In the genomic region with DNA sequence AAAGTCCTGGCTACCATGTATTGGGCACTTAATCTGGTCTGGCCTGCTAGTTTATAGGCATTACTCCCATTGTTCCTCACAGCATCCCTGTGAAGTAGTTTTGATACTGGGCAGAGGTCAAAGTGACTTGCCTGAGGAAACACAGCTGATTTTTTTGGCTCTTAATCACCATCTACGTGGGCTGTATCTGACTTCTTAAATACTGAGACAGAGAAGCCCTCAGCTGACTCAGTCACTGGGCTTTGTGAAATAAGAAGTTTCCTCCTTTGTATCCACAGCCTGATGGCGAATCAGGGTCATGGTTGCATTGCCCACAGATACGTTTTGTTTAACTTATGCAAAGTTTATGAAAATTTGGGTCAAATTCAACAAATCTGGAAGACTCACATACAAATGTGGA, we compare ENCODE assay signal across 20 cellular contexts. TPM values are rescaled to one million over a fixed set of nuclear protein-coding genes. Genes with fewer than 3 reads are reported as not detected.
DNase-seq lines count a peak whose midpoint lies in the region; ATAC-seq, FAIRE-seq and TF ChIP-seq lines count a peak whose summit lies in the region.
"Had no signal": no experiment of that assay in that cellular context is flagged by ENCODE, and none has a peak within 500 bp of the region (broad histone marks: within the 10 kb centered on the region; RNA-seq: fewer than 3 reads in every experiment).

No MANE protein-coding gene starts in this region.

- no peaks in the 10 kb centered on the region for H4K20me1 ChIP-seq in GM23248 (ENCODE audit: insufficient read depth)

- POLR2A ChIA-PET in AG04449 (lab: Yijun Ruan, JAX), result interaction anchor here (0.6 kb wide), 1 partner anchor 8 kb away, joined by 4 read pairs; no protein-coding TSS in a partner anchor

- no peaks in the 10 kb centered on the region for H3K27me3 ChIP-seq in GM23248 (replicated peaks; ENCODE audit: insufficient read depth)
- no peaks in the 10 kb centered on the region for H3K27me3 ChIP-seq in bronchial epithelial cell (ENCODE audit: control insufficient read depth, insufficient read depth, low read length)
- H3K27me3 ChIP-seq: left lung had no signal

- WGBS in GM23248 (ENCODE audit: low coverage in 1 of 2, low lambda C conversion rate in 2 of 2, missing lambda C conversion rate in 2 of 2), 2 experiments, result 16 to 19% methylated on average over 3 of the region's 3 CpGs

- no peaks in the 10 kb centered on the region for H3K79me2 ChIP-seq in GM23248 (ENCODE audit: insufficient read depth)

- peaks cover 7% of the 10 kb centered on the region; the same call in 1 of the 2 replicates for H3K36me3 ChIP-seq in GM23248 (ENCODE audit: low read depth)
- H3K36me3 ChIP-seq in bronchial epithelial cell (ENCODE audit: control insufficient read depth, insufficient read depth, low read length), result peaks cover 26% of the 10 kb centered on the region

- in situ Hi-C loops in GM23248 (cut with MboI), result loop anchor here (25.0 kb wide), 1 partner anchor 416 kb away; the partner anchor contains the start of gene KIFBP

- ATAC-seq in left ventricle myocardium superior, result peak; percentile 7
- ATAC-seq in GM19455 (IDR thresholded peaks at IDR 0.05; ENCODE audit: unreplicated experiment), result no peak
- no peak for ATAC-seq in GM21381 (IDR thresholded peaks at IDR 0.05; ENCODE audit: unreplicated experiment)
- ATAC-seq: left lung; naive thymus-derived CD4-positive, alpha-beta T cell had no signal

- intact Hi-C loops in left ventricle myocardium superior (cut with micrococcal nuclease), result no loop called here

- H2AFZ ChIP-seq in GM23248, result no peak overlapping the region

- CTCF ChIA-PET in AG04449 (lab: Yijun Ruan, JAX), result interaction anchor here (0.6 to 6.6 kb wide), 11 partner anchors 10 to 239 kb away, joined by 3 to 81 read pairs (median 5); partner anchors contain the start of gene HKDC1

- DNase-seq in AG04449 (ENCODE audit: low read depth, low spot score), result peak; percentile 31
- DNase-seq in GM23248, result peak; percentile 91
- peak; percentile 67 for DNase-seq in bronchial epithelial cell (ENCODE audit: low read depth)
- DNase-seq in left ventricle myocardium superior, result no peak
- DNase-seq in activated gamma-delta T cell (lab: John Stamatoyannopoulos, UW), result no peak
- no peak for DNase-seq in DMS153 treated with DMSO at 0.1 percent for 48 hours (lab: John Stamatoyannopoulos, UW; ENCODE audit: unreplicated experiment)
- DNase-seq: activated naive CD4-positive, alpha-beta T cell treated with anti-CD3 and anti-CD28 coated beads, Interleukin-2, amount 50 U/mL, for 16 hours; DMS 273 treated with DMSO at 0.1 percent for 48 hours; hypothalamus; left lung; naive thymus-derived CD4-positive, alpha-beta T cell; NCI-H2107; NCI-H774; stimulated activated CD4-positive, alpha-beta T cell treated with anti-CD3 and anti-CD28 coated beads, Interleukin-4, amount 100 ng/mL, for 1 hour; trophoblast cell; WERI-Rb-1 had no signal

- H3K9ac ChIP-seq in GM23248, result no peak overlapping the region

- H3K4me2 ChIP-seq in GM23248 (ENCODE audit: unreplicated experiment), result peak overlapping the region; percentile 40

- peak overlapping the region; percentile 59 for H3K27ac ChIP-seq in GM23248
- H3K27ac ChIP-seq: left lung, WERI-Rb-1 had no signal

- peaks cover 24% of the 10 kb centered on the region for H3K4me1 ChIP-seq in GM23248 (ENCODE audit: insufficient read depth)

- TF ChIP-seq CTCF in AG04449 (IDR thresholded peaks at IDR 0.05; ENCODE audit: insufficient read depth, low read length, missing control alignments) (no peak), bronchial epithelial cell (IDR thresholded peaks at IDR 0.05; ENCODE audit: insufficient read depth, low read length, severe bottlenecking) (no peak)

- FAIRE-seq in bronchial epithelial cell (lab: Jason Lieb, UNC), result no peak
- FAIRE-seq: RCC 7860 had no signal

- H3K4me3 ChIP-seq in AG04449 (ENCODE audit: low read depth, low read length) (no peak overlapping the region), GM23248 (no peak overlapping the region), bronchial epithelial cell (ENCODE audit: low read depth, low read length) (no peak overlapping the region)
- H3K4me3 ChIP-seq: left lung had no signal

- no peaks in the 10 kb centered on the region for H3K9me3 ChIP-seq in GM23248 (ENCODE audit: low read depth)
- H3K9me3 ChIP-seq: left lung had no signal

- peaks cover 26% of the 10 kb centered on the region for H3F3A ChIP-seq in GM23248 (ENCODE audit: insufficient read depth)

- H3K9me2 ChIP-seq in GM23248 (ENCODE audit: insufficient read depth), result no peaks in the 10 kb centered on the region

RNA-seq across cellular contexts. Expression of gene TACR2, which starts 13.2 kb away (rescaled TPM):
- 0.54 TPM in 1 of 2 replicates, not detected in the other for total RNA-seq in GM23248 (2014; rRNA removed; shearing (Covaris generic))
- 0.24 and 0.25 TPM in 2 replicates for polyA plus RNA-seq in GM23248 (2016; fragmentation: Nextera tagmentation; extraction: Ambion mirVana)
- under 0.01 TPM in 1 of 2 replicates, not detected in the other for total RNA-seq in bronchial epithelial cell
- total RNA-seq in left ventricle myocardium superior, result not detected
- total RNA-seq: B cell had no signal

RNA-seq across cellular contexts. Expression of gene TSPAN15, which starts 47.7 kb away (rescaled TPM):
- total RNA-seq in GM23248 (2014; rRNA removed; shearing (Covaris generic)), result not detected in 2 replicates
- 0.29 and 0.34 TPM in 2 replicates for polyA plus RNA-seq in GM23248 (2016; fragmentation: Nextera tagmentation; extraction: Ambion mirVana)
- total RNA-seq in bronchial epithelial cell, result 12.1 and 14.8 TPM in 2 replicates
- 8.3 TPM for total RNA-seq in left ventricle myocardium superior

Comparison
In these comparisons a context has a peak if more than half of its experiments do, and no peak if none do; other contexts are left out.
1. DNase-seq: peak in AG04449 (single experiment), GM23248 (single experiment) and bronchial epithelial cell (single experiment); none in left ventricle myocardium superior (single experiment), activated gamma-delta T cell (single experiment) and DMS153 treated with DMSO at 0.1 percent for 48 hours (single experiment).